19 cellular contexts compared by ENCODE assay signal in the genomic region with DNA sequence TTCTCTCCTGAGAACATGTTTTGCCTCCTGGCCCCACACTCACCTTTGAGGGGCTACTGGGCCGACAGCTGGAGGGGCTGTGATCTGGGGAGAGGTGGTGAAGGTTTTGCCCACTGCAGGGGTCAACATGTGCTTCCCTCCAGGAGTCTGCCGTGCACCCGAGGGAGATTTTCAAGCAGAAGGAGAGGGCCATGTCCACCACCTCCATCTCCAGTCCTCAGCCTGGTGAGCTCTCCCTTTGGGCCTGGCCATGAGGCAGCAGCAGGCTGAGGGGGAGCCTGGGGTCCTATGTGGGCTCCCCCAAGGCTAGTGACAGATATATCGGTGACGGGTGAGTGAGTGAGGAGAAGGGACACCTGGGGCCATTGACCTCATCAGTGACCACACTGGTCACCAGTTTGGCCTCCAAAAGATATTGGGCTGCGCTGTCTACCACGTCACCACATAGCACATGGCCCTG. TPM values are rescaled to one million over a fixed set of nuclear protein-coding genes. Genes with fewer than 3 reads are reported as not detected.
DNase-seq lines count a peak whose midpoint lies in the region; ATAC-seq and TF ChIP-seq lines count a peak whose summit lies in the region.
"Had no signal": no experiment of that assay in that cellular context is flagged by ENCODE, and none has a peak within 500 bp of the region (broad histone marks: within the 10 kb centered on the region; RNA-seq: fewer than 3 reads in every experiment).

No MANE protein-coding gene starts in this region.

- no peaks in the 10 kb centered on the region for H3K9me3 ChIP-seq in neutrophil
- H3K9me3 ChIP-seq: body of pancreas had no signal

- intact Hi-C loops in CD14-positive monocyte (cut with micrococcal nuclease), result no loop called here

- H3K27me3 Mint-ChIP-seq in CD14-positive monocyte (ENCODE audit: low read depth in 3 of 3), result peaks cover under 1 to 4% (median 2%) of the 10 kb centered on the region in 3 donors
- no peaks in the 10 kb centered on the region for H3K27me3 Mint-ChIP-seq in activated naive CD8-positive, alpha-beta T cell treated with anti-CD3 and anti-CD28 coated beads, Interleukin-2, amount 10 ng/mL, durations not matched to agents 7 days and 5 days
- no peaks in the 10 kb centered on the region for H3K27me3 Mint-ChIP-seq in immature natural killer cell (ENCODE audit: low read depth in 3 of 3)
- H3K27me3 Mint-ChIP-seq in progenitor cell of endocrine pancreas, result no peaks in the 10 kb centered on the region

- H3K27me3 ChIP-seq in neutrophil, result no peaks in the 10 kb centered on the region
- H3K27me3 ChIP-seq: body of pancreas had no signal

- H3K36me3 ChIP-seq in neutrophil, result peaks cover 94% of the 10 kb centered on the region

- peak overlapping the region; percentile 35 for H3K27ac ChIP-seq in neutrophil
- H3K27ac ChIP-seq: body of pancreas, C4-2B had no signal

- H3K9me3 Mint-ChIP-seq in CD14-positive monocyte (no peaks in the 10 kb centered on the region), immature natural killer cell (no peaks in the 10 kb centered on the region), progenitor cell of endocrine pancreas (ENCODE audit: low read depth) (no peaks in the 10 kb centered on the region)
- no peaks in the 10 kb centered on the region for H3K9me3 Mint-ChIP-seq in activated naive CD8-positive, alpha-beta T cell treated with anti-CD3 and anti-CD28 coated beads, Interleukin-2, amount 10 ng/mL, durations not matched to agents 7 days and 5 days
- H3K9me3 Mint-ChIP-seq: activated T-helper 1 cell treated with anti-CD3 and anti-CD28 coated beads, Interleukin-12 subunit alpha, Interleukin-12 subunit beta, Interleukin-2, Interleukin-4 antibody, amounts not matched to agents 30 ng/mL and 10 ng/mL and 1 ng/mL, durations not matched to agents 14 hours and 24 hours and 36 hours had no signal

- ATAC-seq in HG02642 (IDR thresholded peaks at IDR 0.05; ENCODE audit: poor library complexity, unreplicated experiment) (peak; percentile 6), GM21576 (IDR thresholded peaks at IDR 0.05; ENCODE audit: unreplicated experiment) (no peak), GM19328 (IDR thresholded peaks at IDR 0.05; ENCODE audit: unreplicated experiment) (no peak)
- ATAC-seq in activated naive CD8-positive, alpha-beta T cell treated with anti-CD3 and anti-CD28 coated beads, Interleukin-2, amount 10 ng/mL, durations not matched to agents 7 days and 5 days (ENCODE audit: low read depth), result no peak
- ATAC-seq: body of pancreas had no signal

- H3K4me3 Mint-ChIP-seq in CD14-positive monocyte (no peak overlapping the region), immature natural killer cell (no peak overlapping the region), progenitor cell of endocrine pancreas (ENCODE audit: low read depth) (no peak overlapping the region)
- H3K4me3 Mint-ChIP-seq in activated naive CD8-positive, alpha-beta T cell treated with anti-CD3 and anti-CD28 coated beads, Interleukin-2, amount 10 ng/mL, durations not matched to agents 7 days and 5 days, result no peak overlapping the region
- H3K4me3 Mint-ChIP-seq: activated T-helper 1 cell treated with anti-CD3 and anti-CD28 coated beads, Interleukin-12 subunit alpha, Interleukin-12 subunit beta, Interleukin-2, Interleukin-4 antibody, amounts not matched to agents 30 ng/mL and 10 ng/mL and 1 ng/mL, durations not matched to agents 14 hours and 24 hours and 36 hours had no signal

- H3K27ac Mint-ChIP-seq in CD14-positive monocyte, result peak overlapping the region in 4 of 7 donors; percentile 14 to 85 (median 38)
- peak overlapping the region; percentile 51 for H3K27ac Mint-ChIP-seq in activated naive CD8-positive, alpha-beta T cell treated with anti-CD3 and anti-CD28 coated beads, Interleukin-2, amount 10 ng/mL, durations not matched to agents 7 days and 5 days
- H3K27ac Mint-ChIP-seq in immature natural killer cell, result no peak overlapping the region
- H3K27ac Mint-ChIP-seq in progenitor cell of endocrine pancreas, result no peak overlapping the region
- H3K27ac Mint-ChIP-seq: activated T-helper 1 cell treated with anti-CD3 and anti-CD28 coated beads, Interleukin-12 subunit alpha, Interleukin-12 subunit beta, Interleukin-2, Interleukin-4 antibody, amounts not matched to agents 30 ng/mL and 10 ng/mL and 1 ng/mL, durations not matched to agents 14 hours and 24 hours and 36 hours had no signal

- TF ChIP-seq CTCF in CD14-positive monocyte (IDR thresholded peaks at IDR 0.05) (no peak), neutrophil (IDR thresholded peaks at IDR 0.05) (no peak), progenitor cell of endocrine pancreas (IDR thresholded peaks at IDR 0.05; ENCODE audit: unreplicated experiment) (no peak)

- DNase-seq in CD14-positive monocyte (ENCODE audit: low spot score), result peak; percentile 41
- peak; percentile 25 for DNase-seq in activated naive CD8-positive, alpha-beta T cell treated with anti-CD3 and anti-CD28 coated beads, Interleukin-2, amount 10 ng/mL, durations not matched to agents 7 days and 5 days
- no peak for DNase-seq in immature natural killer cell
- no peak for DNase-seq in progenitor cell of endocrine pancreas (ENCODE audit: low spot score, unreplicated experiment)
- DNase-seq: effector CD8-positive, alpha-beta T cell; foreskin fibroblast; mesenchymal stem cell; MM.1S; SHP77; stimulated activated CD4-positive, alpha-beta T cell treated with anti-CD3 and anti-CD28 coated beads, Interleukin-12 subunit alpha, Interleukin-12 subunit beta, amount 100 ng/mL, for 4 hours; T-helper 9 cell had no signal

- no peak overlapping the region for H3K4me3 ChIP-seq in neutrophil (ENCODE audit: low read depth in 1 of 2, low read length in 1 of 2)
- H3K4me3 ChIP-seq: body of pancreas had no signal

- H3K4me1 Mint-ChIP-seq in CD14-positive monocyte (no peaks in the 10 kb centered on the region), immature natural killer cell (peaks cover 0 to 15% of the 10 kb centered on the region in 2 donors), progenitor cell of endocrine pancreas (ENCODE audit: low read depth) (no peaks in the 10 kb centered on the region)
- peaks cover 3% of the 10 kb centered on the region for H3K4me1 Mint-ChIP-seq in activated naive CD8-positive, alpha-beta T cell treated with anti-CD3 and anti-CD28 coated beads, Interleukin-2, amount 10 ng/mL, durations not matched to agents 7 days and 5 days

- POLR2A ChIA-PET in activated naive CD8-positive, alpha-beta T cell treated with anti-CD3 and anti-CD28 coated beads, Interleukin-2, amount 10 ng/mL, durations not matched to agents 7 days and 5 days (lab: Charles Lee), result interaction anchor here (0.9 to 1.2 kb wide), 3 partner anchors 9 to 13 kb away, joined by 3 to 4 read pairs (median 3); no protein-coding TSS in a partner anchor

- H3K4me1 ChIP-seq in neutrophil (ENCODE audit: control insufficient read depth in 1 of 2, insufficient read depth in 1 of 2, low read depth in 1 of 2, low read length in 1 of 2), result no peaks in the 10 kb centered on the region
- H3K4me1 ChIP-seq: body of pancreas had no signal

- H3K36me3 Mint-ChIP-seq in CD14-positive monocyte (peaks cover 77 to 84% of the 10 kb centered on the region in 2 donors), immature natural killer cell (peaks cover 0 to 39% (median 10%) of the 10 kb centered on the region in 3 donors), progenitor cell of endocrine pancreas (ENCODE audit: insufficient read depth) (peaks cover 23% of the 10 kb centered on the region)
- H3K36me3 Mint-ChIP-seq in activated naive CD8-positive, alpha-beta T cell treated with anti-CD3 and anti-CD28 coated beads, Interleukin-2, amount 10 ng/mL, durations not matched to agents 7 days and 5 days, result peaks cover 21% of the 10 kb centered on the region

RNA-seq across cellular contexts. Expression of a gene that starts 6.6 kb away (rescaled TPM):
- not detected for polyA plus RNA-seq in CD14-positive monocyte
- 1 to 10 TPM in 1 of 2 experiments, under 1 TPM in 1; 0.74 to 2.1 TPM for total RNA-seq in activated naive CD8-positive, alpha-beta T cell treated with anti-CD3 and anti-CD28 coated beads, Interleukin-2, amount 10 ng/mL, durations not matched to agents 7 days and 5 days
- polyA plus RNA-seq in immature natural killer cell, result not detected
- 1.8 and 2.5 TPM in 2 replicates for total RNA-seq in progenitor cell of endocrine pancreas

RNA-seq across cellular contexts. Expression of a gene that starts 14.3 kb away (rescaled TPM):
- polyA plus RNA-seq in CD14-positive monocyte (100 to 1,000 TPM; 304 to 321 TPM), immature natural killer cell (100 to 1,000 TPM; 237 to 306 (median 285) TPM)
- 100 to 1,000 TPM; 152 to 157 TPM for total RNA-seq in activated naive CD8-positive, alpha-beta T cell treated with anti-CD3 and anti-CD28 coated beads, Interleukin-2, amount 10 ng/mL, durations not matched to agents 7 days and 5 days
- total RNA-seq in progenitor cell of endocrine pancreas, result 68.0 and 68.3 TPM in 2 replicates

RNA-seq across cellular contexts. Expression of a gene that starts 23.5 kb away (rescaled TPM):
- polyA plus RNA-seq in CD14-positive monocyte (1 to 10 TPM; 4.8 TPM), immature natural killer cell (10 to 100 TPM in 1 of 3 donors, 1 to 10 TPM in 2; 5.1 to 23.3 (median 7.2) TPM)
- 10 to 100 TPM; 51.0 to 54.5 TPM for total RNA-seq in activated naive CD8-positive, alpha-beta T cell treated with anti-CD3 and anti-CD28 coated beads, Interleukin-2, amount 10 ng/mL, durations not matched to agents 7 days and 5 days
- 33.3 and 33.8 TPM in 2 replicates for total RNA-seq in progenitor cell of endocrine pancreas

RNA-seq across cellular contexts. Expression of a gene that starts 45.4 kb away (rescaled TPM):
- polyA plus RNA-seq in CD14-positive monocyte (not detected), immature natural killer cell (1 to 10 TPM in 2 of 3 donors, not detected in 1; 1.5 TPM)
- 10 to 100 TPM; 21.5 to 22.0 TPM for total RNA-seq in activated naive CD8-positive, alpha-beta T cell treated with anti-CD3 and anti-CD28 coated beads, Interleukin-2, amount 10 ng/mL, durations not matched to agents 7 days and 5 days
- 52.2 and 57.5 TPM in 2 replicates for total RNA-seq in progenitor cell of endocrine pancreas
- total RNA-seq: HT-29 had no signal

Comparison
In these comparisons a context has a peak if more than half of its experiments do, and no peak if none do; other contexts are left out.
1. DNase-seq: peak in CD14-positive monocyte (single experiment) and activated naive CD8-positive, alpha-beta T cell treated with anti-CD3 and anti-CD28 coated beads, Interleukin-2, amount 10 ng/mL, durations not matched to agents 7 days and 5 days (single experiment); none in immature natural killer cell (0 of 3) and progenitor cell of endocrine pancreas (single experiment).
2. H3K27ac Mint-ChIP-seq: peak in CD14-positive monocyte (4 of 7) and activated naive CD8-positive, alpha-beta T cell treated with anti-CD3 and anti-CD28 coated beads, Interleukin-2, amount 10 ng/mL, durations not matched to agents 7 days and 5 days (single experiment); none in immature natural killer cell (0 of 6) and progenitor cell of endocrine pancreas (single experiment).